ENCODE assay signal across 10 cellular contexts in the genomic region with DNA sequence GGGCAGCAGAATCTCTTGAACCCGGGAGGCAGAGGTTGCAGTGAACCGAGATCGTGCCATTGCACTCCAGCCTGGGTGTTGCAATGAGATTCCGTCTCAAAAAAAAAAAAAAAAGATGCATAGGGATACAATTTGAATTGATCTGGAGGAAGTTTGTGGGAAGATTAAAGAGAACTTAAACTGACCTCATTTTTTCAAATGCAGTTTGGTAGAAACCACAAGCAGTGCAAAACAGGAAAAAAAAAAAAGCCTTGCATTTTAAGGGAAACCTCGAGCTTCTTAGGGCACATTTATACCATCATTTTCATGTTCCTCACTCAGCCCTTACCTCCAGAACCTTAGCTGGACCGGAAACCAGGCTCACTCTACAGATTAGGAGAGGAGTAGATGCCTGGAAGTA. TPM values are rescaled to one million over a fixed set of nuclear protein-coding genes. Genes with fewer than 3 reads are reported as not detected.
DNase-seq lines count a peak whose midpoint lies in the region; ATAC-seq and TF ChIP-seq lines count a peak whose summit lies in the region.
"Had no signal": no experiment of that assay in that cellular context is flagged by ENCODE, and none has a peak within 500 bp of the region (broad histone marks: within the 10 kb centered on the region; RNA-seq: fewer than 3 reads in every experiment).

No MANE protein-coding gene starts in this region.

- no peak for TF ChIP-seq EP300 in esophagus muscularis mucosa (IDR thresholded peaks at IDR 0.05)

- peaks cover 10% of the 10 kb centered on the region for H3K79me2 ChIP-seq in neural progenitor cell (ENCODE audit: low read depth)

- ATAC-seq in activated naive CD4-positive, alpha-beta T cell treated with anti-CD3 and anti-CD28 coated beads, Interleukin-2, amount 50 U/mL, for 72 hours = no peak

- DNase-seq in SIG-M5 treated with dmso at 0.1 percent for 504 hours (lab: John Stamatoyannopoulos, UW; ENCODE audit: unreplicated experiment) = peak; percentile 48
- DNase-seq in SIG-M5 (lab: John Stamatoyannopoulos, UW) = no peak
- peak; percentile 38 to 51 for DNase-seq in NOMO-1 (lab: John Stamatoyannopoulos, UW; ENCODE audit: unreplicated experiment in 2 of 2)
- DNase-seq in activated naive CD4-positive, alpha-beta T cell treated with anti-CD3 and anti-CD28 coated beads, Interleukin-2, amount 50 U/mL, for 72 hours (ENCODE audit: low spot score in 2 of 2) = no peak
- DNase-seq in neural progenitor cell (ENCODE audit: low spot score) = no peak
- DNase-seq in NCI-H446 (lab: John Stamatoyannopoulos, UW) = no peak
- DNase-seq in esophagus muscularis mucosa (ENCODE audit: extremely low spot score) = no peak
- no peak for DNase-seq in WERI-Rb-1
- DNase-seq: NCI-H2081 had no signal

- 77% methylated on average over 6 of the region's 6 CpGs for WGBS in esophagus muscularis mucosa

- H3F3A ChIP-seq in neural progenitor cell (ENCODE audit: low read depth) = peaks cover 14% of the 10 kb centered on the region

- peaks cover 0 to 16% of the 10 kb centered on the region in 2 donors for H3K36me3 Mint-ChIP-seq in activated naive CD4-positive, alpha-beta T cell treated with anti-CD3 and anti-CD28 coated beads, Interleukin-2, amount 50 U/mL, for 72 hours
- H3K36me3 Mint-ChIP-seq in neural progenitor cell = no peaks in the 10 kb centered on the region

- H3K27ac Mint-ChIP-seq in activated naive CD4-positive, alpha-beta T cell treated with anti-CD3 and anti-CD28 coated beads, Interleukin-2, amount 50 U/mL, for 72 hours = peak overlapping the region; percentile 41 to 58
- H3K27ac Mint-ChIP-seq in neural progenitor cell = peak overlapping the region; percentile 4

- H3K9me3 Mint-ChIP-seq in activated naive CD4-positive, alpha-beta T cell treated with anti-CD3 and anti-CD28 coated beads, Interleukin-2, amount 50 U/mL, for 72 hours = no peaks in the 10 kb centered on the region
- no peaks in the 10 kb centered on the region for H3K9me3 Mint-ChIP-seq in neural progenitor cell

- H3K27ac ChIP-seq in neural progenitor cell (no peak overlapping the region), esophagus muscularis mucosa (replicated peaks in 1 of 4) (peak overlapping the region in 1 of 4 donors; percentile 1), WERI-Rb-1 (no peak overlapping the region)
- H3K27ac ChIP-seq: 22Rv1 had no signal

- no peak for TF ChIP-seq CTCF in neural progenitor cell (IDR thresholded peaks at IDR 0.05)
- no peak for TF ChIP-seq CTCF in esophagus muscularis mucosa (IDR thresholded peaks at IDR 0.05)
- no peak for TF ChIP-seq CTCF in WERI-Rb-1 (IDR thresholded peaks at IDR 0.05; ENCODE audit: low read depth, low read length)

- peaks cover 4% of the 10 kb centered on the region for H3K27me3 Mint-ChIP-seq in neural progenitor cell (ENCODE audit: insufficient read depth, low read depth)

- no peaks in the 10 kb centered on the region for H3K36me3 ChIP-seq in neural progenitor cell
- peaks cover 0 to 31% (median 10%) of the 10 kb centered on the region in 4 donors for H3K36me3 ChIP-seq in esophagus muscularis mucosa
- H3K36me3 ChIP-seq in WERI-Rb-1 = peaks cover 5% of the 10 kb centered on the region; the same call in 1 of the 2 replicates

- no peak for TF ChIP-seq POLR2A in esophagus muscularis mucosa (IDR thresholded peaks at IDR 0.05; ENCODE audit: low read depth)

- H3K4me1 ChIP-seq in neural progenitor cell = no peaks in the 10 kb centered on the region
- H3K4me1 ChIP-seq in esophagus muscularis mucosa = peaks cover 11 to 54% (median 49%) of the 10 kb centered on the region in 4 donors

- no peak overlapping the region for H3K4me2 ChIP-seq in neural progenitor cell

- peaks cover 4% of the 10 kb centered on the region for H3K4me1 Mint-ChIP-seq in neural progenitor cell

- H3K9ac ChIP-seq in neural progenitor cell = no peak overlapping the region

- no peak overlapping the region for H3K4me3 Mint-ChIP-seq in neural progenitor cell

- H3K27me3 ChIP-seq in neural progenitor cell = peaks cover 12% of the 10 kb centered on the region
- no peaks in the 10 kb centered on the region for H3K27me3 ChIP-seq in esophagus muscularis mucosa
- H3K27me3 ChIP-seq in WERI-Rb-1 (ENCODE audit: insufficient read depth, low read depth, severe bottlenecking) = no peaks in the 10 kb centered on the region

- no peaks in the 10 kb centered on the region for H3K9me3 ChIP-seq in neural progenitor cell (ENCODE audit: low read depth)
- no peaks in the 10 kb centered on the region for H3K9me3 ChIP-seq in esophagus muscularis mucosa
- no peaks in the 10 kb centered on the region for H3K9me3 ChIP-seq in WERI-Rb-1 (ENCODE audit: severe bottlenecking)

- no peak overlapping the region for H2AFZ ChIP-seq in neural progenitor cell (replicated peaks)

- intact Hi-C loops in esophagus muscularis mucosa (cut with DNase I) = no loop called here

- H4K20me1 ChIP-seq in neural progenitor cell (ENCODE audit: low read depth) = no peaks in the 10 kb centered on the region

- H3K4me3 ChIP-seq in neural progenitor cell = no peak overlapping the region
- no peak overlapping the region for H3K4me3 ChIP-seq in esophagus muscularis mucosa
- H3K4me3 ChIP-seq in WERI-Rb-1 (ENCODE audit: low read depth, low read length) = no peak overlapping the region

RNA-seq across cellular contexts. Expression of a gene that starts 2.8 kb away (rescaled TPM):
- 10 to 100 TPM in 1 of 2 donors, 1 to 10 TPM in 1; 8.2 to 11.3 TPM for total RNA-seq in activated naive CD4-positive, alpha-beta T cell treated with anti-CD3 and anti-CD28 coated beads, Interleukin-2, amount 50 U/mL, for 72 hours
- total RNA-seq in neural progenitor cell (ENCODE audit: low replicate concordance) (9.2 and 18.8 TPM in 2 replicates), esophagus muscularis mucosa (10 to 100 TPM in 3 of 4 donors, 1 to 10 TPM in 1; 9.4 to 22.5 (median 15.1) TPM)

Comparison
In these comparisons a context has a peak if more than half of its experiments do, and no peak if none do; other contexts are left out.
1. DNase-seq: peak in SIG-M5 treated with dmso at 0.1 percent for 504 hours (single experiment) and NOMO-1 (2 of 2); none in SIG-M5 (single experiment), activated naive CD4-positive, alpha-beta T cell treated with anti-CD3 and anti-CD28 coated beads, Interleukin-2, amount 50 U/mL, for 72 hours (0 of 2), neural progenitor cell (single experiment), NCI-H446 (0 of 2), esophagus muscularis mucosa (single experiment) and WERI-Rb-1 (single experiment).